ENCODE assay signal across 17 cellular contexts in genomic region chr5:172447646-172448365, GRCh38.
"Had no signal": no experiment of that assay in that cellular context is flagged by ENCODE, and none has a peak within 500 bp of the region (broad histone marks: within the 10 kb centered on the region; RNA-seq: fewer than 3 reads in every experiment).

No MANE protein-coding gene starts in this region.

- H3K27ac Mint-ChIP-seq: activated naive CD8-positive, alpha-beta T cell treated with anti-CD3 and anti-CD28 coated beads for 36 hours; natural killer cell treated with Interleukin-12 subunit alpha and Interleukin-12 subunit beta and Interleukin-15 and Interleukin-18, amount 100 ng/mL, for 72 hours; T-helper 2 cell treated with Interferon-gamma antibody and Interleukin-4, amounts not matched to agents 5 μg/mL and 100 μg/mL, for 36 hours had no signal

- H3K9me3 Mint-ChIP-seq: activated naive CD8-positive, alpha-beta T cell treated with anti-CD3 and anti-CD28 coated beads for 36 hours; natural killer cell treated with Interleukin-12 subunit alpha and Interleukin-12 subunit beta and Interleukin-15 and Interleukin-18, amount 100 ng/mL, for 72 hours; T-helper 2 cell treated with Interferon-gamma antibody and Interleukin-4, amounts not matched to agents 5 μg/mL and 100 μg/mL, for 36 hours had no signal

- H3K36me3 ChIP-seq: cardiac muscle cell, colonic mucosa, heart left ventricle, thyroid gland had no signal

- ATAC-seq: activated CD4-positive, CD25-positive, alpha-beta regulatory T cell treated with anti-CD3 and anti-CD28 coated beads, Interleukin-2, amount 50 U/mL, for 24 hours; heart left ventricle; left colon; natural killer cell treated with Interleukin-12 subunit alpha and Interleukin-12 subunit beta and Interleukin-15 and Interleukin-18, amount 100 ng/mL, for 72 hours; sciatic nerve had no signal

- H3K4me3 ChIP-seq: cardiac muscle cell, colonic mucosa, heart left ventricle, stomach, thyroid gland had no signal

- H3K27ac ChIP-seq: cardiac muscle cell, colonic mucosa had no signal

- DNase-seq: activated gamma-delta T cell; activated naive CD8-positive, alpha-beta T cell treated with anti-CD3 and anti-CD28 coated beads for 36 hours; activated T-cell treated with anti-CD3 and anti-CD28 coated beads, Interleukin-2, amount 50 U/mL, for 1 hour; anterior cingulate cortex; colonic mucosa; effector CD4-positive, alpha-beta T cell; heart left ventricle; left colon; stimulated activated CD4-positive, alpha-beta T cell treated with anti-CD3 and anti-CD28 coated beads, Interleukin-12 subunit alpha, Interleukin-12 subunit beta, amount 100 ng/mL, for 4 hours; stomach; SW 1271; thyroid gland had no signal

- H3K36me3 Mint-ChIP-seq: activated naive CD8-positive, alpha-beta T cell treated with anti-CD3 and anti-CD28 coated beads for 36 hours; natural killer cell treated with Interleukin-12 subunit alpha and Interleukin-12 subunit beta and Interleukin-15 and Interleukin-18, amount 100 ng/mL, for 72 hours had no signal

- H3K27me3 ChIP-seq: cardiac muscle cell, colonic mucosa, heart left ventricle, stomach, thyroid gland had no signal

- H3K4me3 Mint-ChIP-seq: activated naive CD8-positive, alpha-beta T cell treated with anti-CD3 and anti-CD28 coated beads for 36 hours; natural killer cell treated with Interleukin-12 subunit alpha and Interleukin-12 subunit beta and Interleukin-15 and Interleukin-18, amount 100 ng/mL, for 72 hours; T-helper 2 cell treated with Interferon-gamma antibody and Interleukin-4, amounts not matched to agents 5 μg/mL and 100 μg/mL, for 36 hours had no signal

- H3K9me3 ChIP-seq: colonic mucosa, heart left ventricle, stomach, thyroid gland had no signal
